Comparison of ENCODE assay signal across 18 cellular contexts in the genomic region with DNA sequence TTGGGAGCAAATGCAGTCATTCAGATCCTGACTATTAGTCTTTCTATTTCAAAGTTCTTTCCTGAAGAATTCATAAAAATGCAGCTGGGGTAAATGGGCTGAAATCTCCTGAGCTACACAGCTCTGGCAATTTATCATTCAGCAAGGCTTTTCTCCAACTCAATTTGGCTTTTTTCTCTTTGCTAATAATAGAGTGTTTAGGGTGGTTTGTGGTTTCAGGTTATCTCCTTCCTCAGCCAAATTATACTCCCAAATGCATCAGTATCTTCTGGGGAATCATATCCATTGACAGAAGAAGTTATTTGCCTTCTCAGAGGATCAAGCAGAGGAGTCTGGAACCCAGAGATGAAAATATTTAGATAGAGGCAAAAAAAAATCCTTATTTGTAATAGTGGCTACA.
A peak's percentile ranks its signal among the peaks of the same experiment; 100 is the strongest.
DNase-seq lines count a peak whose midpoint lies in the region; TF ChIP-seq lines count a peak whose summit lies in the region.
"Had no signal": no experiment of that assay in that cellular context is flagged by ENCODE, and none has a peak within 500 bp of the region (broad histone marks: within the 10 kb centered on the region; RNA-seq: fewer than 3 reads in every experiment).

No MANE protein-coding gene starts in this region.

- intact Hi-C loops in left ventricle myocardium inferior (cut with micrococcal nuclease), result no loop called here
- intact Hi-C loops in cardiac septum (cut with DNase I), result no loop called here

- H3K4me3 ChIP-seq in left ventricle myocardium inferior (no peak overlapping the region), fibroblast of the aortic adventitia (ENCODE audit: low read depth, low read length) (no peak overlapping the region)

- peaks cover 76% of the 10 kb centered on the region for H3K4me1 Mint-ChIP-seq in nephron
- no peaks in the 10 kb centered on the region for H3K4me1 Mint-ChIP-seq in glutamatergic neuron (ENCODE audit: low read depth, unreplicated experiment)
- H3K4me1 Mint-ChIP-seq: CD4-positive, CD25-positive, alpha-beta regulatory T cell; CD8-positive, alpha-beta memory T cell; IgD-negative memory B cell had no signal

- peak overlapping the region; percentile 9 for H3K27ac ChIP-seq in left ventricle myocardium inferior (replicated peaks)

- H3K36me3 Mint-ChIP-seq in nephron (ENCODE audit: low read depth) (no peaks in the 10 kb centered on the region), glutamatergic neuron (ENCODE audit: unreplicated experiment) (no peaks in the 10 kb centered on the region)
- H3K36me3 Mint-ChIP-seq: CD4-positive, CD25-positive, alpha-beta regulatory T cell; CD8-positive, alpha-beta memory T cell had no signal

- no peaks in the 10 kb centered on the region for H3K36me3 ChIP-seq in left ventricle myocardium inferior
- H3K36me3 ChIP-seq: BE2C had no signal

- DNase-seq in left ventricle myocardium inferior, result no peak
- no peak for DNase-seq in cardiac septum (ENCODE audit: low spot score)
- DNase-seq in fibroblast of the aortic adventitia (ENCODE audit: low read depth), result peak; percentile 61
- no peak for DNase-seq in LoVo (ENCODE audit: low spot score)
- DNase-seq in glutamatergic neuron, result no peak
- no peak for DNase-seq in DMS79 (lab: John Stamatoyannopoulos, UW)
- DNase-seq: BE2C; C1 segment of cervical spinal cord; CD4-positive, CD25-positive, alpha-beta regulatory T cell; CD8-positive, alpha-beta memory T cell; COR-L47; DMS 273 treated with DMSO at 0.1 percent for 48 hours; DMS53; GOT3; H7; HFFc6 had no signal

- H3K9me3 ChIP-seq in left ventricle myocardium inferior (replicated peaks), result no peaks in the 10 kb centered on the region
- H3K9me3 ChIP-seq: BE2C had no signal

- TF ChIP-seq CTCF in left ventricle myocardium inferior (IDR thresholded peaks at IDR 0.05; ENCODE audit: borderline replicate concordance), result no peak
- no peak for TF ChIP-seq CTCF in fibroblast of the aortic adventitia (IDR thresholded peaks at IDR 0.05; ENCODE audit: insufficient read depth, low read length)
- TF ChIP-seq CTCF in nephron (IDR thresholded peaks at IDR 0.05; ENCODE audit: unreplicated experiment in 3 of 3), result no peak
- TF ChIP-seq CTCF in glutamatergic neuron (IDR thresholded peaks at IDR 0.05; ENCODE audit: partially characterized antibody, unreplicated experiment), result no peak

- peak overlapping the region; percentile 26 to 76 (median 72) for H3K27ac Mint-ChIP-seq in nephron
- no peak overlapping the region for H3K27ac Mint-ChIP-seq in glutamatergic neuron (ENCODE audit: unreplicated experiment)
- H3K27ac Mint-ChIP-seq: CD4-positive, CD25-positive, alpha-beta regulatory T cell; CD8-positive, alpha-beta memory T cell; HFFc6; IgD-negative memory B cell had no signal

- H3K4me1 ChIP-seq in left ventricle myocardium inferior, result peaks cover 11% of the 10 kb centered on the region
- H3K4me1 ChIP-seq: BE2C had no signal

- H3K27me3 Mint-ChIP-seq in nephron (ENCODE audit: low read depth) (no peaks in the 10 kb centered on the region), glutamatergic neuron (ENCODE audit: unreplicated experiment) (no peaks in the 10 kb centered on the region)

- no peaks in the 10 kb centered on the region for H3K9me3 Mint-ChIP-seq in nephron
- no peaks in the 10 kb centered on the region for H3K9me3 Mint-ChIP-seq in glutamatergic neuron (ENCODE audit: unreplicated experiment)
- H3K9me3 Mint-ChIP-seq: HFFc6 had no signal

- H3K27me3 ChIP-seq in left ventricle myocardium inferior (ENCODE audit: low read depth), result peaks cover 18% of the 10 kb centered on the region
- H3K27me3 ChIP-seq: BE2C had no signal

- H3K4me3 Mint-ChIP-seq in nephron, result no peak overlapping the region
- H3K4me3 Mint-ChIP-seq in glutamatergic neuron (ENCODE audit: unreplicated experiment), result no peak overlapping the region
- H3K4me3 Mint-ChIP-seq: CD4-positive, CD25-positive, alpha-beta regulatory T cell; CD8-positive, alpha-beta memory T cell; HFFc6; IgD-negative memory B cell had no signal
